ENCODE assay signal across 1 cellular context in genomic region chr20:51624157-51624731, GRCh38.
A peak's percentile ranks its signal among the peaks of the same experiment; 100 is the strongest.
TF ChIP-seq lines count a peak whose summit lies in the region.

No MANE protein-coding gene starts in this region.

TF ChIP-seq in HepG2, 621 proteins besides CTCF, POLR2A, EP300 and RAD21 (continued from another document):
- TF ChIP-seq HIC2 (CRISPR knock-in tag; IDR thresholded peaks at IDR 0.05; ENCODE audit: low read depth) = no peak
- no peak for TF ChIP-seq ZNF496 (CRISPR knock-in tag; IDR thresholded peaks at IDR 0.05; ENCODE audit: insufficient replicate concordance)
- TF ChIP-seq ZEB1 (IDR thresholded peaks at IDR 0.05; ENCODE audit: insufficient replicate concordance, low read depth) = no peak
- no peak for TF ChIP-seq ZBTB42 (CRISPR knock-in tag; IDR thresholded peaks at IDR 0.05)
- no peak for TF ChIP-seq SPEN (CRISPR knock-in tag; IDR thresholded peaks at IDR 0.05; ENCODE audit: low read depth)
- TF ChIP-seq ZNF296 (CRISPR knock-in tag; conservative IDR thresholded peaks at IDR 0.05) = no peak
- no peak for TF ChIP-seq HNRNPK (IDR thresholded peaks at IDR 0.05; ENCODE audit: low read depth, low read length, poor library complexity, severe bottlenecking)
- no peak for TF ChIP-seq ZNF337 (CRISPR knock-in tag; IDR thresholded peaks at IDR 0.05; ENCODE audit: borderline replicate concordance, low read depth)
- TF ChIP-seq IKZF5 (CRISPR knock-in tag; IDR thresholded peaks at IDR 0.05) = no peak
- peak; percentile 91 for TF ChIP-seq ZBTB33 (CRISPR knock-in tag; IDR thresholded peaks at IDR 0.05)
- TF ChIP-seq GTF3A (CRISPR knock-in tag; conservative IDR thresholded peaks at IDR 0.05) = no peak
- no peak for TF ChIP-seq SKIL (CRISPR knock-in tag; IDR thresholded peaks at IDR 0.05; ENCODE audit: borderline replicate concordance)
- TF ChIP-seq SSRP1 (CRISPR knock-in tag; IDR thresholded peaks at IDR 0.05) = no peak
- TF ChIP-seq CEBPZ (IDR thresholded peaks at IDR 0.05; ENCODE audit: low read length) = no peak
- peak; percentile 63; the same call in 1 of the 2 replicates for TF ChIP-seq ZNF124 (CRISPR knock-in tag; IDR thresholded peaks at IDR 0.05)
- TF ChIP-seq HNRNPUL1 (IDR thresholded peaks at IDR 0.05; ENCODE audit: low read depth, low read length) = no peak
- no peak for TF ChIP-seq ZNF558 (CRISPR knock-in tag; IDR thresholded peaks at IDR 0.05; ENCODE audit: borderline replicate concordance)
- no peak for TF ChIP-seq REPIN1 (CRISPR knock-in tag; IDR thresholded peaks at IDR 0.05; ENCODE audit: borderline replicate concordance, low read depth)
- no peak for TF ChIP-seq NR0B2 (CRISPR knock-in tag; IDR thresholded peaks at IDR 0.05)
- TF ChIP-seq CREM (IDR thresholded peaks at IDR 0.05) = no peak
- TF ChIP-seq CREM (CRISPR knock-in tag; IDR thresholded peaks at IDR 0.05) = no peak
- TF ChIP-seq ZBTB3 (CRISPR knock-in tag; IDR thresholded peaks at IDR 0.05; ENCODE audit: borderline replicate concordance, low read depth) = no peak
